8 cellular contexts compared by ENCODE assay signal in genomic region chr1:15409400-15410222, GRCh38. TPM values are rescaled to one million over a fixed set of nuclear protein-coding genes. Genes with fewer than 3 reads are reported as not detected.
DNase-seq lines count a peak whose midpoint lies in the region; ATAC-seq and TF ChIP-seq lines count a peak whose summit lies in the region.

Gene EFHD2 (plus strand): TSS chr1:15409888. CDS start chr1:15409972, 84 bp downstream.

- peak; percentile 71 for ATAC-seq in HG02610 (IDR thresholded peaks at IDR 0.05; ENCODE audit: unreplicated experiment)

- H3K4me3 ChIP-seq in right atrium auricular region (peak within 1 kb of the TSS; percentile 80 to 81), rectal smooth muscle tissue (ENCODE audit: low read length) (peak within 1 kb of the TSS; percentile 70), uterus (peak within 1 kb of the TSS; percentile 65 to 93)

- intact Hi-C loops in uterus (cut with DNase I; ENCODE audit: low total_unique reads) = no loop called here

- H3K4me1 ChIP-seq in right atrium auricular region (peaks cover 0 to 55% of the 10 kb centered on the region in 2 donors), rectal smooth muscle tissue (ENCODE audit: control insufficient read depth, insufficient read depth, low read length) (peaks cover 17% of the 10 kb centered on the region), uterus (peaks cover 0 to 8% of the 10 kb centered on the region in 2 donors)

- TF ChIP-seq POLR2A in uterus (IDR thresholded peaks at IDR 0.05) = peak; percentile 81 to 91

- peak; percentile 96 for DNase-seq in GM10266 (ENCODE audit: extremely low spot score)
- peak; percentile 84 for DNase-seq in NCI-H128 (lab: John Stamatoyannopoulos, UW; ENCODE audit: unreplicated experiment)
- DNase-seq in T-helper 2 cell = peak; percentile 74 to 87 (median 82)
- DNase-seq in amygdala (lab: John Stamatoyannopoulos, UW) = peak in 40 of 56 donors; percentile 12 to 84 (median 44)
- DNase-seq in right atrium auricular region (ENCODE audit: low spot score) = peak; percentile 80
- DNase-seq in uterus = peak; percentile 81 to 83

- H3K36me3 ChIP-seq in right atrium auricular region (no peaks in the 10 kb centered on the region), rectal smooth muscle tissue (ENCODE audit: control insufficient read depth, insufficient read depth, low read length) (no peaks in the 10 kb centered on the region), uterus (no peaks in the 10 kb centered on the region)

- peak within 1 kb of the TSS; percentile 42 for H3K9ac ChIP-seq in rectal smooth muscle tissue (ENCODE audit: low read length)

- H3K9me3 ChIP-seq in right atrium auricular region (no peaks in the 10 kb centered on the region), uterus (no peaks in the 10 kb centered on the region)

- H3K27me3 ChIP-seq in right atrium auricular region = no peaks in the 10 kb centered on the region
- no peaks in the 10 kb centered on the region for H3K27me3 ChIP-seq in rectal smooth muscle tissue (ENCODE audit: control insufficient read depth, insufficient read depth, low read length)
- H3K27me3 ChIP-seq in uterus = no peaks in the 10 kb centered on the region

- H3K27ac ChIP-seq in right atrium auricular region = peak within 1 kb of the TSS; percentile 8 to 69
- peak within 1 kb of the TSS; percentile 46 for H3K27ac ChIP-seq in rectal smooth muscle tissue (ENCODE audit: low read depth, low read length)
- H3K27ac ChIP-seq in uterus = peak within 1 kb of the TSS; percentile 90 to 95

- TF ChIP-seq CTCF in GM10266 (IDR thresholded peaks at IDR 0.05; ENCODE audit: control insufficient read depth, insufficient read depth, low read depth, missing control alignments) (no peak), right atrium auricular region (IDR thresholded peaks at IDR 0.05) (no peak), uterus (IDR thresholded peaks at IDR 0.05) (no peak)

RNA-seq across cellular contexts. Expression of gene EFHD2, which starts in this region (rescaled TPM):
- total RNA-seq in right atrium auricular region (10 to 100 TPM; 13.7 to 23.9 TPM), uterus (10 to 100 TPM; 12.1 to 32.5 (median 20.4) TPM)

Comparison
In these comparisons a context has a peak if more than half of its experiments do, and no peak if none do; other contexts are left out.
1. Peak in every context shown above with its lines: DNase-seq, ATAC-seq, H3K4me3 ChIP-seq and H3K27ac ChIP-seq.
2. DNase-seq: peak in every context shown above with its lines; median percentile 96 in GM10266; 84 in NCI-H128; 82 in T-helper 2 cell; 82 in uterus; 80 in right atrium auricular region; 44 in amygdala.
3. H3K27ac ChIP-seq: peak in every context shown above with its lines; median percentile 92 in uterus; 46 in rectal smooth muscle tissue; 38 in right atrium auricular region.